Comparison of ENCODE assay signal across 8 cellular contexts in genomic region chr5:90264930-90265857, GRCh38.
DNase-seq lines count a peak whose midpoint lies in the region; ATAC-seq and TF ChIP-seq lines count a peak whose summit lies in the region.

No MANE protein-coding gene starts in this region.

- no peaks in the 10 kb centered on the region for H3K9me3 Mint-ChIP-seq in activated CD4-positive, alpha-beta memory T cell treated with anti-CD3 and anti-CD28 coated beads, Interleukin-2, amount 10 ng/mL, durations not matched to agents 7 days and 5 days
- no peaks in the 10 kb centered on the region for H3K9me3 Mint-ChIP-seq in naive B cell

- no peaks in the 10 kb centered on the region for H3K27me3 Mint-ChIP-seq in activated CD4-positive, alpha-beta memory T cell treated with anti-CD3 and anti-CD28 coated beads, Interleukin-2, amount 10 ng/mL, durations not matched to agents 7 days and 5 days
- no peaks in the 10 kb centered on the region for H3K27me3 Mint-ChIP-seq in naive B cell

- no peak overlapping the region for H3K4me3 Mint-ChIP-seq in activated CD4-positive, alpha-beta memory T cell treated with anti-CD3 and anti-CD28 coated beads, Interleukin-2, amount 10 ng/mL, durations not matched to agents 7 days and 5 days
- peak overlapping the region in 2 of 8 donors; percentile 17 to 41 for H3K4me3 Mint-ChIP-seq in naive B cell

- CTCF ChIA-PET in AG04449 (lab: Yijun Ruan, JAX) = interaction anchor here (0.6 to 5.9 kb wide), 24 partner anchors 9 to 1575 kb away, joined by 3 to 217 read pairs (median 3); no protein-coding TSS in a partner anchor
- CTCF ChIA-PET in activated CD4-positive, alpha-beta memory T cell treated with anti-CD3 and anti-CD28 coated beads, Interleukin-2, amount 10 ng/mL, durations not matched to agents 7 days and 5 days (lab: Charles Lee) = interaction anchor here (0.6 to 3.9 kb wide), 10 partner anchors 11 to 1539 kb away, joined by 3 to 42 read pairs (median 3); partner anchors contain the start of gene LYSMD3

- POLR2A ChIA-PET in AG04449 (lab: Yijun Ruan, JAX) = no interaction called here
- POLR2A ChIA-PET in activated CD4-positive, alpha-beta memory T cell treated with anti-CD3 and anti-CD28 coated beads, Interleukin-2, amount 10 ng/mL, durations not matched to agents 7 days and 5 days (lab: Charles Lee) = no interaction called here

- ATAC-seq in GM18502 (IDR thresholded peaks at IDR 0.05; ENCODE audit: poor library complexity, unreplicated experiment) (peak; percentile 65), HG03342 (IDR thresholded peaks at IDR 0.05; ENCODE audit: unreplicated experiment) (peak; percentile 82), naive B cell (ENCODE audit: low read depth in 2 of 2) (peak; percentile 65 to 73)
- ATAC-seq in stimulated activated naive CD8-positive, alpha-beta T cell treated with anti-CD3 and anti-CD28 coated beads, Interleukin-15, Interleukin-2, amounts not matched to agents 100 U/mL and 50 U/mL, for 24 hours = no peak

- H3K27ac Mint-ChIP-seq in activated CD4-positive, alpha-beta memory T cell treated with anti-CD3 and anti-CD28 coated beads, Interleukin-2, amount 10 ng/mL, durations not matched to agents 7 days and 5 days = no peak overlapping the region
- H3K27ac Mint-ChIP-seq in naive B cell = no peak overlapping the region

- no peaks in the 10 kb centered on the region for H3K36me3 Mint-ChIP-seq in activated CD4-positive, alpha-beta memory T cell treated with anti-CD3 and anti-CD28 coated beads, Interleukin-2, amount 10 ng/mL, durations not matched to agents 7 days and 5 days (ENCODE audit: low read depth)
- H3K36me3 Mint-ChIP-seq in naive B cell = no peaks in the 10 kb centered on the region

- H3K4me3 ChIP-seq in AG04449 (ENCODE audit: low read depth, low read length) (no peak overlapping the region), epithelial cell of proximal tubule (ENCODE audit: low read depth, low read length) (no peak overlapping the region)

- peak; percentile 19 for DNase-seq in AG04449 (ENCODE audit: low read depth, low spot score)
- DNase-seq in NCI-H526 (lab: John Stamatoyannopoulos, UW) = peak; percentile 71 to 75
- peak; percentile 45 for DNase-seq in activated CD4-positive, alpha-beta memory T cell treated with anti-CD3 and anti-CD28 coated beads, Interleukin-2, amount 10 ng/mL, durations not matched to agents 7 days and 5 days
- DNase-seq in epithelial cell of proximal tubule (ENCODE audit: low read depth) = peak; percentile 3
- DNase-seq in naive B cell = peak; percentile 62
- DNase-seq in stimulated activated naive CD8-positive, alpha-beta T cell treated with anti-CD3 and anti-CD28 coated beads, Interleukin-15, Interleukin-2, amounts not matched to agents 100 U/mL and 50 U/mL, for 24 hours = peak; percentile 57

- TF ChIP-seq CTCF in AG04449 (IDR thresholded peaks at IDR 0.05; ENCODE audit: insufficient read depth, low read length, missing control alignments) (peak; percentile 77), epithelial cell of proximal tubule (conservative IDR thresholded peaks at IDR 0.05; ENCODE audit: low read depth, low read length) (peak; percentile 99)

- no peaks in the 10 kb centered on the region for H3K4me1 Mint-ChIP-seq in activated CD4-positive, alpha-beta memory T cell treated with anti-CD3 and anti-CD28 coated beads, Interleukin-2, amount 10 ng/mL, durations not matched to agents 7 days and 5 days
- H3K4me1 Mint-ChIP-seq in naive B cell = peaks cover 0 to 10% (median 2%) of the 10 kb centered on the region in 3 donors

Comparison
In these comparisons a context has a peak if more than half of its experiments do, and no peak if none do; other contexts are left out.
1. DNase-seq: peak in every context shown above with its lines; median percentile 73 in NCI-H526; 62 in naive B cell; 57 in stimulated activated naive CD8-positive, alpha-beta T cell treated with anti-CD3 and anti-CD28 coated beads, Interleukin-15, Interleukin-2, amounts not matched to agents 100 U/mL and 50 U/mL, for 24 hours; 45 in activated CD4-positive, alpha-beta memory T cell treated with anti-CD3 and anti-CD28 coated beads, Interleukin-2, amount 10 ng/mL, durations not matched to agents 7 days and 5 days; 19 in AG04449; 3 in epithelial cell of proximal tubule.